In the genomic region with DNA sequence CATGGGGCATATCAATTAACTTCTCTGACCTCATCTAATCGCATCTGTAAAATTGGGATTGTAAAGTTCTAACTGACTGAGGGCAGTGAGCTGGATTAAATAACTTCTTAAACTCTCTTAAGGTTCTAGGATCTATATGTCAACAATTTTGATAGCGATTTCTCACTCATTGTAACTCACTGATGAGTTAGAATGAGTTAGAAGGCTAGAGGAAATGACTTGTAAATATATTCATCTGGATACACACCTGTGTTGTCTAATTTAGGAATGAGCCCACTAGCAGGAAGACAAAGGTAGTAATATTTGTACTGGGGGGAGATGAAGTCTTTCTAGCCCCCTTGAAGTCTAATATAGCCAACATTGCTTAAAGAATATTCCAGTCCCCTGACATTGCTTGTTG, we compare ENCODE assay signal across 17 cellular contexts. TPM values are rescaled to one million over a fixed set of nuclear protein-coding genes. Genes with fewer than 3 reads are reported as not detected.
A peak's percentile ranks its signal among the peaks of the same experiment; 100 is the strongest.
DNase-seq lines count a peak whose midpoint lies in the region; ATAC-seq and TF ChIP-seq lines count a peak whose summit lies in the region.
"Had no signal": no experiment of that assay in that cellular context is flagged by ENCODE, and none has a peak within 500 bp of the region (broad histone marks: within the 10 kb centered on the region; RNA-seq: fewer than 3 reads in every experiment).

No MANE protein-coding gene starts in this region.

- no peak for TF ChIP-seq CTCF in GM23338 (conservative IDR thresholded peaks at IDR 0.05; ENCODE audit: low read depth in 2 of 2)
- TF ChIP-seq CTCF in natural killer cell (IDR thresholded peaks at IDR 0.05) = no peak

- H3K4me2 ChIP-seq in GM23338 = no peak overlapping the region

- peaks cover 13% of the 10 kb centered on the region for H3K36me3 Mint-ChIP-seq in T-helper 1 cell treated with Interleukin-12 subunit alpha and Interleukin-12 subunit beta and Interleukin-4 antibody, amounts not matched to agents 30 μg/mL and 1 μg/mL, for 36 hours (ENCODE audit: low read depth)
- H3K36me3 Mint-ChIP-seq in GM23338 (ENCODE audit: low read depth) (peaks cover 11% of the 10 kb centered on the region), natural killer cell (no peaks in the 10 kb centered on the region)
- H3K36me3 Mint-ChIP-seq in activated naive CD8-positive, alpha-beta T cell treated with anti-CD3 and anti-CD28 coated beads for 36 hours = peaks cover 12% of the 10 kb centered on the region

- no peaks in the 10 kb centered on the region for H3F3A ChIP-seq in GM23338 (replicated peaks; ENCODE audit: low read depth)

- H3K4me1 Mint-ChIP-seq in T-helper 1 cell treated with Interleukin-12 subunit alpha and Interleukin-12 subunit beta and Interleukin-4 antibody, amounts not matched to agents 30 μg/mL and 1 μg/mL, for 36 hours (ENCODE audit: low read depth) = peaks cover 29% of the 10 kb centered on the region
- H3K4me1 Mint-ChIP-seq in GM23338 (peaks cover 11% of the 10 kb centered on the region; the same call in 2 of the 3 replicates), natural killer cell (peaks cover 33 to 35% of the 10 kb centered on the region in 2 donors)
- peaks cover 41% of the 10 kb centered on the region for H3K4me1 Mint-ChIP-seq in activated naive CD8-positive, alpha-beta T cell treated with anti-CD3 and anti-CD28 coated beads for 36 hours

- no peaks in the 10 kb centered on the region for H3K36me3 ChIP-seq in GM23338 (ENCODE audit: insufficient read depth)

- no peak overlapping the region for H2AFZ ChIP-seq in GM23338

- intact Hi-C loops in natural killer cell (cut with micrococcal nuclease) = no loop called here

- H4K20me1 ChIP-seq in GM23338 (replicated peaks; ENCODE audit: insufficient read depth) = peaks cover 5% of the 10 kb centered on the region

- peaks cover 80% of the 10 kb centered on the region for H3K79me2 ChIP-seq in GM23338 (replicated peaks; ENCODE audit: insufficient read depth)

- peak overlapping the region; percentile 11 for H3K27ac Mint-ChIP-seq in T-helper 1 cell treated with Interleukin-12 subunit alpha and Interleukin-12 subunit beta and Interleukin-4 antibody, amounts not matched to agents 30 μg/mL and 1 μg/mL, for 36 hours
- H3K27ac Mint-ChIP-seq in GM23338 (no peak overlapping the region; the same call in 1 of the 2 replicates), natural killer cell (peak overlapping the region; percentile 67 to 75)
- H3K27ac Mint-ChIP-seq in activated naive CD8-positive, alpha-beta T cell treated with anti-CD3 and anti-CD28 coated beads for 36 hours = peak overlapping the region; percentile 14

- no peaks in the 10 kb centered on the region for H3K27me3 Mint-ChIP-seq in T-helper 1 cell treated with Interleukin-12 subunit alpha and Interleukin-12 subunit beta and Interleukin-4 antibody, amounts not matched to agents 30 μg/mL and 1 μg/mL, for 36 hours (ENCODE audit: low read depth)
- peaks cover 2% of the 10 kb centered on the region for H3K27me3 Mint-ChIP-seq in GM23338 (ENCODE audit: insufficient read depth, low read depth, poor library complexity)
- H3K27me3 Mint-ChIP-seq in activated naive CD8-positive, alpha-beta T cell treated with anti-CD3 and anti-CD28 coated beads for 36 hours = no peaks in the 10 kb centered on the region
- no peaks in the 10 kb centered on the region for H3K27me3 Mint-ChIP-seq in natural killer cell (ENCODE audit: low read depth in 2 of 2)

- no peaks in the 10 kb centered on the region for H3K27me3 ChIP-seq in GM23338 (ENCODE audit: insufficient read depth)
- H3K27me3 ChIP-seq: ascending aorta, tibial artery had no signal

- no peak overlapping the region for H3K4me3 Mint-ChIP-seq in T-helper 1 cell treated with Interleukin-12 subunit alpha and Interleukin-12 subunit beta and Interleukin-4 antibody, amounts not matched to agents 30 μg/mL and 1 μg/mL, for 36 hours
- H3K4me3 Mint-ChIP-seq in GM23338 = no peak overlapping the region
- no peak overlapping the region for H3K4me3 Mint-ChIP-seq in activated naive CD8-positive, alpha-beta T cell treated with anti-CD3 and anti-CD28 coated beads for 36 hours
- no peak overlapping the region for H3K4me3 Mint-ChIP-seq in natural killer cell

- no peak overlapping the region for H3K4me3 ChIP-seq in GM23338
- H3K4me3 ChIP-seq: ascending aorta, tibial artery had no signal

- ATAC-seq in GM23338 (no peak), natural killer cell (no peak), HG02678 (IDR thresholded peaks at IDR 0.05; ENCODE audit: unreplicated experiment) (no peak)
- ATAC-seq: left colon had no signal

- no peaks in the 10 kb centered on the region for H3K9me3 Mint-ChIP-seq in T-helper 1 cell treated with Interleukin-12 subunit alpha and Interleukin-12 subunit beta and Interleukin-4 antibody, amounts not matched to agents 30 μg/mL and 1 μg/mL, for 36 hours
- H3K9me3 Mint-ChIP-seq in GM23338 (no peaks in the 10 kb centered on the region; the same call in 2 of the 3 replicates), natural killer cell (no peaks in the 10 kb centered on the region)
- H3K9me3 Mint-ChIP-seq in activated naive CD8-positive, alpha-beta T cell treated with anti-CD3 and anti-CD28 coated beads for 36 hours = peaks cover 2% of the 10 kb centered on the region

- H3K27ac ChIP-seq in GM23338 (ENCODE audit: low read depth) = 0 out of 2 replicates have a peak overlapping the region, but pooled peaks have one; percentile 56
- H3K27ac ChIP-seq: ascending aorta, tibial artery had no signal

- H3K9me2 ChIP-seq in GM23338 (ENCODE audit: insufficient read depth) = no peaks in the 10 kb centered on the region

- DNase-seq in T-helper 1 cell (no peak), GM23338 (ENCODE audit: low spot score) (no peak), natural killer cell (no peak), DMS79 (lab: John Stamatoyannopoulos, UW) (no peak)
- DNase-seq in activated naive CD8-positive, alpha-beta T cell treated with anti-CD3 and anti-CD28 coated beads for 36 hours = no peak
- DNase-seq in stimulated activated CD4-positive, alpha-beta T cell treated with anti-CD3 and anti-CD28 coated beads, Interleukin-2, amount 100 ng/mL, for 48 hours = no peak
- DNase-seq: 8988T, Caco-2, dermis blood vessel endothelial cell, hippocampal formation, left colon, NCI-H1092, retina, tibial artery had no signal

- 0 out of 2 replicates have a peak, but pooled peaks cover 16% of the 10 kb centered on the region for H3K4me1 ChIP-seq in GM23338 (ENCODE audit: insufficient read depth)

TF ChIP-seq in GM23338, 12 proteins besides CTCF, POLR2A, EP300 and RAD21:
- TF ChIP-seq EZH2phosphoT487 (IDR thresholded peaks at IDR 0.05; ENCODE audit: unreplicated experiment) (no peak), STAT1 (IDR thresholded peaks at IDR 0.05; ENCODE audit: unreplicated experiment) (no peak), REST (IDR thresholded peaks at IDR 0.05; ENCODE audit: unreplicated experiment) (no peak)

RNA-seq across cellular contexts. Expression of gene CERS5, which starts 46.3 kb away (rescaled TPM):
- total RNA-seq in GM23338 (2014; rRNA removed; shearing (Covaris generic)) = 50.2 and 56.5 TPM in 2 replicates
- polyA plus RNA-seq in GM23338 (2016; fragmentation: Nextera tagmentation; extraction: Ambion mirVana) = 42.7 and 45.4 TPM in 2 replicates
- 10 to 100 TPM; 36.4 to 41.3 TPM for total RNA-seq in activated naive CD8-positive, alpha-beta T cell treated with anti-CD3 and anti-CD28 coated beads for 36 hours
- 10 to 100 TPM; 69.9 to 81.2 (median 75.8) TPM for total RNA-seq in natural killer cell
